9 cellular contexts compared by ENCODE assay signal in the genomic region with DNA sequence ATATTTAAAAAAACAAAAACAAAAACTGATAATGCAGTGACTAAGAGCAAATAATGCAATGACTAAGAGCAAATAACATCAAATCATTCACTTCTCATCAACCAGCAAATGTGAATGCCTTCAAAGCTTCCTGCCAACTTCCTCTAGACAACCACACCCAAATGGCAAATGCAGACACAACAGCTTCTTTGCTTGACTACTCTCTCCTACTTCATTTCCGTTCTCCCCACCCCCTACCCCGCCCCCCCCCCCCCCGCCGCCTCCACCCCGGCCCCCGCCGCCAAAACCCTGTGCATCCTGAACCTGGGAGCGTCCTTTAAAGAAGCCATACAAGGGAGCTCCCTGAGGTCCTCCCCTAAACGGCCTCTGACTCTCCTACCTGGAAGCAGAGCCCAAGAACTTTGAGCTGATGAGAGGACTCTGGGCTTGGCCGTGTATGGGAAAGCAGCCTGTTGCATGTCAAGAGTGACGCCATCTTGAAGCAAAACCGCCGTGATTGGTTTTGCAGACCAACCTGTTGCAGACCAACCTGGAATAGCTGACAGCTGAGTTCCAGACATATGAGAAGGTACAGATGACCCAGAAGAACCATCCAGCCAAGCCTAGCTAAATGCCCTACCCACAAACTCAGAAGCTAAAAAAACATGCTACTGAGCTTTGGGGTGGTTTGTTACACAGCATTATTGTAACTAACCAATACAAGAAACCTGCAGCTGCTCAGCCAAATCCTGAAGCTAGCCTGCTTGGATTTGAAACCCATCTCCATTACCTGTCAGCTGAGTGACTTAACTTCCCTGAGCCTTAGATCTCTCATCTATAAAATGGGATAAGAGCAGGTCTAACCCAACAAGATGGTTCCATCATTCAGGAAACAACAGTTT. TPM values are rescaled to one million over a fixed set of nuclear protein-coding genes. Genes with fewer than 3 reads are reported as not detected.
A peak's percentile ranks its signal among the peaks of the same experiment; 100 is the strongest.
DNase-seq lines count a peak whose midpoint lies in the region; ATAC-seq and TF ChIP-seq lines count a peak whose summit lies in the region.
"Had no signal": no experiment of that assay in that cellular context is flagged by ENCODE, and none has a peak within 500 bp of the region (broad histone marks: within the 10 kb centered on the region; RNA-seq: fewer than 3 reads in every experiment).

No MANE protein-coding gene starts in this region.

- H2AFZ ChIP-seq in GM23248 (no peak overlapping the region), PC-9 (no peak overlapping the region)

- no peaks in the 10 kb centered on the region for H3K36me3 Mint-ChIP-seq in activated naive CD8-positive, alpha-beta T cell treated with anti-CD3 and anti-CD28 coated beads for 36 hours
- no peaks in the 10 kb centered on the region for H3K36me3 Mint-ChIP-seq in natural killer cell

- H3K27ac Mint-ChIP-seq in activated naive CD8-positive, alpha-beta T cell treated with anti-CD3 and anti-CD28 coated beads for 36 hours = peak overlapping the region; percentile 8
- peak overlapping the region; percentile 88 to 93 for H3K27ac Mint-ChIP-seq in natural killer cell

- H3K27me3 ChIP-seq in GM23248 (replicated peaks; ENCODE audit: insufficient read depth) (no peaks in the 10 kb centered on the region), PC-9 (ENCODE audit: insufficient read depth, low read depth) (no peaks in the 10 kb centered on the region)

- DNase-seq in GM23248 (peak; percentile 91), PC-9 (peak; percentile 35 to 96), natural killer cell (no peak), NCI-H1417 (lab: John Stamatoyannopoulos, UW) (no peak)
- DNase-seq in activated naive CD8-positive, alpha-beta T cell treated with anti-CD3 and anti-CD28 coated beads for 36 hours = no peak
- DNase-seq: GOT3 had no signal

- H3K9me3 Mint-ChIP-seq in activated naive CD8-positive, alpha-beta T cell treated with anti-CD3 and anti-CD28 coated beads for 36 hours = peaks cover 1% of the 10 kb centered on the region
- no peaks in the 10 kb centered on the region for H3K9me3 Mint-ChIP-seq in natural killer cell

- H3K4me3 Mint-ChIP-seq in activated naive CD8-positive, alpha-beta T cell treated with anti-CD3 and anti-CD28 coated beads for 36 hours = no peak overlapping the region
- peak overlapping the region; percentile 60 for H3K4me3 Mint-ChIP-seq in natural killer cell

- H3K9me3 ChIP-seq in GM23248 (ENCODE audit: low read depth) = no peaks in the 10 kb centered on the region
- no peaks in the 10 kb centered on the region for H3K9me3 ChIP-seq in PC-9 (ENCODE audit: insufficient read depth, low read depth)

- CTCF ChIA-PET in PC-9 (lab: Charles Lee) = interaction anchor here (0.5 to 1.4 kb wide), 7 partner anchors 14 to 387 kb away, joined by 3 to 4 read pairs (median 4); no protein-coding TSS in a partner anchor

- intact Hi-C loops in PC-9 (cut with micrococcal nuclease; ENCODE audit: unreplicated experiment) (loop anchor here (10.0 kb wide), 4 partner anchors 155 to 345 kb away; a partner anchor contains a TSS), natural killer cell (cut with micrococcal nuclease) (no loop called here)

- WGBS in GM23248 (ENCODE audit: low coverage in 1 of 2, low lambda C conversion rate in 2 of 2, missing lambda C conversion rate in 2 of 2), 2 experiments = 17 to 31% methylated on average over 7 to 13 of the region's 13 CpGs

- H3K4me3 ChIP-seq in GM23248 = no peak overlapping the region
- H3K4me3 ChIP-seq in PC-9 = no peak overlapping the region

- POLR2A ChIA-PET in PC-9 (lab: Charles Lee; ENCODE audit: unreplicated experiment) = interaction anchor here (0.6 to 0.7 kb wide), 4 partner anchors 25 to 419 kb away, joined by 4 to 7 read pairs (median 6); no protein-coding TSS in a partner anchor

- H4K20me1 ChIP-seq in GM23248 (ENCODE audit: insufficient read depth) = no peaks in the 10 kb centered on the region
- H4K20me1 ChIP-seq in PC-9 (ENCODE audit: insufficient read depth) = no peaks in the 10 kb centered on the region

- H3K36me3 ChIP-seq in GM23248 (ENCODE audit: low read depth) (no peaks in the 10 kb centered on the region), PC-9 (ENCODE audit: low read depth) (no peaks in the 10 kb centered on the region)

- no peak for TF ChIP-seq CTCF in PC-9 (conservative IDR thresholded peaks at IDR 0.05)
- TF ChIP-seq CTCF in natural killer cell (IDR thresholded peaks at IDR 0.05) = no peak

- H3K79me2 ChIP-seq in GM23248 (ENCODE audit: insufficient read depth) (no peaks in the 10 kb centered on the region), PC-9 (ENCODE audit: low read depth) (no peaks in the 10 kb centered on the region)

- H3K4me1 Mint-ChIP-seq in activated naive CD8-positive, alpha-beta T cell treated with anti-CD3 and anti-CD28 coated beads for 36 hours = peaks cover 24% of the 10 kb centered on the region
- H3K4me1 Mint-ChIP-seq in natural killer cell = peaks cover 26 to 38% of the 10 kb centered on the region in 2 donors

- no peaks in the 10 kb centered on the region for H3K27me3 Mint-ChIP-seq in activated naive CD8-positive, alpha-beta T cell treated with anti-CD3 and anti-CD28 coated beads for 36 hours
- H3K27me3 Mint-ChIP-seq in natural killer cell (ENCODE audit: low read depth in 2 of 2) = no peaks in the 10 kb centered on the region

- H3K4me1 ChIP-seq in GM23248 (ENCODE audit: insufficient read depth) (peaks cover 9% of the 10 kb centered on the region), PC-9 (replicated peaks; ENCODE audit: insufficient read depth) (peaks cover 31% of the 10 kb centered on the region)

- in situ Hi-C loops in GM23248 (cut with MboI) = no loop called here

- peak overlapping the region; percentile 25; the same call in 1 of the 2 replicates for H3K9ac ChIP-seq in GM23248

- H3K9me2 ChIP-seq in GM23248 (ENCODE audit: insufficient read depth) = no peaks in the 10 kb centered on the region
- H3K9me2 ChIP-seq in PC-9 (ENCODE audit: insufficient read depth) = no peaks in the 10 kb centered on the region

- peak; percentile 91 to 95 (median 94) for ATAC-seq in natural killer cell
- no peak for ATAC-seq in SK-N-SH treated with all-trans-retinoic acid at 6 μM for 48 hours
- no peak for ATAC-seq in GM18861 (IDR thresholded peaks at IDR 0.05; ENCODE audit: unreplicated experiment)

- H3K27ac ChIP-seq in GM23248 = peak overlapping the region; percentile 78
- peak overlapping the region; percentile 93 for H3K27ac ChIP-seq in PC-9

- BruUV-seq in PC-9 (replicated peaks; lab: Mats Ljungman, UMichigan) = no TSS peak

- peaks cover 24% of the 10 kb centered on the region for H3F3A ChIP-seq in GM23248 (ENCODE audit: insufficient read depth)
- H3F3A ChIP-seq in PC-9 (ENCODE audit: insufficient read depth, low read depth) = peaks cover 39% of the 10 kb centered on the region

- H3K4me2 ChIP-seq in GM23248 (ENCODE audit: unreplicated experiment) = peak overlapping the region; percentile 74
- H3K4me2 ChIP-seq in PC-9 = peak overlapping the region; percentile 73

TF ChIP-seq in SK-N-SH treated with all-trans-retinoic acid at 6 μM for 48 hours, 23 proteins besides CTCF, POLR2A, EP300 and RAD21:
- no peak for TF ChIP-seq ZNF565 (CRISPR knock-in tag; conservative IDR thresholded peaks at IDR 0.05; ENCODE audit: low read depth)
- TF ChIP-seq ISL1 (CRISPR knock-in tag; IDR thresholded peaks at IDR 0.05) = no peak
- no peak for TF ChIP-seq BACH2 (CRISPR knock-in tag; IDR thresholded peaks at IDR 0.05; ENCODE audit: borderline replicate concordance)
- TF ChIP-seq ZNF70 (CRISPR knock-in tag; IDR thresholded peaks at IDR 0.05) = no peak
- no peak for TF ChIP-seq GLIS3 (CRISPR knock-in tag; IDR thresholded peaks at IDR 0.05)
- no peak for TF ChIP-seq TCF4 (CRISPR knock-in tag; IDR thresholded peaks at IDR 0.05; ENCODE audit: borderline replicate concordance)
- no peak for TF ChIP-seq ARNTL (CRISPR knock-in tag; IDR thresholded peaks at IDR 0.05; ENCODE audit: borderline replicate concordance, low read depth)
- TF ChIP-seq RARB (CRISPR knock-in tag; IDR thresholded peaks at IDR 0.05) = no peak
- TF ChIP-seq ZFP30 (CRISPR knock-in tag; IDR thresholded peaks at IDR 0.05) = no peak
- TF ChIP-seq, protein P1, sequence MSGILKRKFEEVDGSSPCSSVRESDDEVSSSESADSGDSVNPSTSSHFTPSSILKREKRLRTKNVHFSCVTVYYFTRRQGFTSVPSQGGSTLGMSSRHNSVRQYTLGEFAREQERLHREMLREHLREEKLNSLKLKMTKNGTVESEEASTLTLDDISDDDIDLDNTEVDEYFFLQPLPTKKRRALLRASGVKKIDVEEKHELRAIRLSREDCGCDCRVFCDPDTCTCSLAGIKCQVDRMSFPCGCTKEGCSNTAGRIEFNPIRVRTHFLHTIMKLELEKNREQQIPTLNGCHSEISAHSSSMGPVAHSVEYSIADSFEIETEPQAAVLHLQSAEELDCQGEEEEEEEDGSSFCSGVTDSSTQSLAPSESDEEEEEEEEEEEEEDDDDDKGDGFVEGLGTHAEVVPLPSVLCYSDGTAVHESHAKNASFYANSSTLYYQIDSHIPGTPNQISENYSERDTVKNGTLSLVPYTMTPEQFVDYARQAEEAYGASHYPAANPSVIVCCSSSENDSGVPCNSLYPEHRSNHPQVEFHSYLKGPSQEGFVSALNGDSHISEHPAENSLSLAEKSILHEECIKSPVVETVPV (CRISPR knock-in tag; IDR thresholded peaks at IDR 0.05) = no peak
- no peak for TF ChIP-seq CSDC2 (CRISPR knock-in tag; IDR thresholded peaks at IDR 0.05)
- no peak for TF ChIP-seq SNAI2 (CRISPR knock-in tag; IDR thresholded peaks at IDR 0.05)

RNA-seq across cellular contexts. Expression of a gene that starts 24.7 kb away (rescaled TPM):
- not detected in 2 replicates for total RNA-seq in GM23248 (2014; rRNA removed; shearing (Covaris generic))
- not detected in 2 replicates for polyA plus RNA-seq in GM23248 (2016; fragmentation: Nextera tagmentation; extraction: Ambion mirVana)
- total RNA-seq in PC-9 (2021) = not detected in 2 replicates
- total RNA-seq in activated naive CD8-positive, alpha-beta T cell treated with anti-CD3 and anti-CD28 coated beads for 36 hours = not detected
- total RNA-seq in natural killer cell = 1 to 10 TPM in 1 of 3 donors, not detected in 2; 1.4 TPM
- total RNA-seq: pulmonary artery endothelial cell had no signal

RNA-seq across cellular contexts. Expression of a gene that starts 26.0 kb away (rescaled TPM):
- total RNA-seq in GM23248 (2014; rRNA removed; shearing (Covaris generic)) = not detected in 2 replicates
- 0.22 and 0.28 TPM in 2 replicates for polyA plus RNA-seq in GM23248 (2016; fragmentation: Nextera tagmentation; extraction: Ambion mirVana)
- 70.8 and 78.3 TPM in 2 replicates for total RNA-seq in PC-9 (2021)
- total RNA-seq in activated naive CD8-positive, alpha-beta T cell treated with anti-CD3 and anti-CD28 coated beads for 36 hours = 1 to 10 TPM; 5.2 to 5.3 TPM
- 1 to 10 TPM; 1.3 to 2.4 (median 1.7) TPM for total RNA-seq in natural killer cell
- total RNA-seq: pulmonary artery endothelial cell had no signal

Comparison
In these comparisons a context has a peak if more than half of its experiments do, and no peak if none do; other contexts are left out.
1. DNase-seq: peak in GM23248 (single experiment) and PC-9 (2 of 2); none in activated naive CD8-positive, alpha-beta T cell treated with anti-CD3 and anti-CD28 coated beads for 36 hours (single experiment), natural killer cell (single experiment) and NCI-H1417 (0 of 3).
2. ATAC-seq: peak in natural killer cell (3 of 3); none in SK-N-SH treated with all-trans-retinoic acid at 6 μM for 48 hours (single experiment) and GM18861 (single experiment).
3. RNA of a gene that starts 26.0 kb away (total RNA-seq): 70.8 to 78.3 TPM in PC-9; 5.2 to 5.3 TPM in activated naive CD8-positive, alpha-beta T cell treated with anti-CD3 and anti-CD28 coated beads for 36 hours, 1.3 to 2.4 TPM in natural killer cell and not detected in GM23248; every median in the first group is over 10 times any median in the second.